ENCODE assay signal across 8 cellular contexts in genomic region chr22:23956301-23956900, GRCh38. TPM values are rescaled to one million over a fixed set of nuclear protein-coding genes. Genes with fewer than 3 reads are reported as not detected.
A peak's percentile ranks its signal among the peaks of the same experiment; 100 is the strongest.
DNase-seq lines count a peak whose midpoint lies in the region; TF ChIP-seq lines count a peak whose summit lies in the region.
"Not testable (repeated sequence)": the region's sequence is repeated elsewhere in the genome, so short reads cannot be mapped to it uniquely, and the experiment has no call there.

No MANE protein-coding gene starts in this region.

- not testable (repeated sequence) for H3K36me3 Mint-ChIP-seq in chondrocyte (ENCODE audit: low read depth)

- H3K4me1 ChIP-seq in Karpas-422 (ENCODE audit: low read length): not testable (repeated sequence)
- H3K4me1 ChIP-seq in iPS-18a (ENCODE audit: control insufficient read depth, low read depth, low read length): peaks cover 12% of the 10 kb centered on the region

- H3K36me3 ChIP-seq in Karpas-422 (ENCODE audit: insufficient read depth, low read length); iPS-18a (ENCODE audit: control insufficient read depth, low read depth, low read length): not testable (repeated sequence)

- TF ChIP-seq CTCF in chondrocyte (IDR thresholded peaks at IDR 0.05): peak; percentile 85

- not testable (repeated sequence) for H3K9me3 Mint-ChIP-seq in chondrocyte (ENCODE audit: low read depth)

- peak; percentile 69 for DNase-seq in Daoy (ENCODE audit: low read depth)
- peak; percentile 94 for DNase-seq in Karpas-422
- peak; percentile 10 for DNase-seq in OCI-M2 (lab: John Stamatoyannopoulos, UW; ENCODE audit: unreplicated experiment)
- DNase-seq in activated CD8-positive, alpha-beta memory T cell treated with anti-CD3 and anti-CD28 coated beads for 1 hour (ENCODE audit: extremely low read depth in 1 of 2, low read depth in 1 of 2): peak; percentile 27 to 63
- DNase-seq in chondrocyte (ENCODE audit: low spot score): not testable (repeated sequence)
- DNase-seq in putamen (ENCODE audit: low spot score): peak; percentile 76
- DNase-seq in superior temporal gyrus (ENCODE audit: extremely low spot score): peak; percentile 96

- not testable (repeated sequence) for H3K9me2 ChIP-seq in Karpas-422 (replicated peaks; ENCODE audit: insufficient read depth, low read length)

- not testable (repeated sequence) for H4K20me1 ChIP-seq in Karpas-422 (ENCODE audit: insufficient read depth, low read depth, low read length)

- not testable (repeated sequence) for H3K4me1 Mint-ChIP-seq in chondrocyte (ENCODE audit: low read depth)

- not testable (repeated sequence) for H3K27me3 Mint-ChIP-seq in chondrocyte (ENCODE audit: low read depth)

- H3K4me3 ChIP-seq in Karpas-422 (ENCODE audit: low read length): not testable (repeated sequence)
- peak overlapping the region; percentile 47 for H3K4me3 ChIP-seq in iPS-18a (ENCODE audit: low read length)

- not testable (repeated sequence) for H3K4me3 Mint-ChIP-seq in chondrocyte (ENCODE audit: unreplicated experiment)

- not testable (repeated sequence) for H3K27ac Mint-ChIP-seq in chondrocyte (ENCODE audit: unreplicated experiment)

- H3K4me2 ChIP-seq in Karpas-422 (ENCODE audit: low read depth, low read length, poor library complexity, severe bottlenecking): not testable (repeated sequence)

- H3K9ac ChIP-seq in Karpas-422 (ENCODE audit: low read length): not testable (repeated sequence)
- peak overlapping the region; percentile 45 for H3K9ac ChIP-seq in iPS-18a (ENCODE audit: low read length)

- H3K9me3 ChIP-seq in Karpas-422 (ENCODE audit: low read length); iPS-18a (ENCODE audit: control insufficient read depth, low read depth, low read length): not testable (repeated sequence)

- not testable (repeated sequence) for H3K79me2 ChIP-seq in Karpas-422 (ENCODE audit: low read length)

- not testable (repeated sequence) for H3K27me3 ChIP-seq in Karpas-422 (ENCODE audit: low read length); iPS-18a (ENCODE audit: control insufficient read depth, insufficient read depth, low read length)

- H2AFZ ChIP-seq in Karpas-422 (ENCODE audit: low read length): not testable (repeated sequence)

- H3K27ac ChIP-seq in Karpas-422 (ENCODE audit: low read length): not testable (repeated sequence)
- H3K27ac ChIP-seq in iPS-18a (ENCODE audit: low read length): peak overlapping the region; percentile 59

RNA-seq across cellular contexts. Expression of gene GSTT2B, which starts 4.6 kb away (rescaled TPM):
- total RNA-seq in Daoy (2014; rRNA removed; shearing (Covaris generic)): 0.68 and 0.91 TPM in 2 replicates
- total RNA-seq in Karpas-422 (2014; rRNA removed; shearing (Covaris generic); ENCODE audit: low replicate concordance): not detected in 2 replicates
- total RNA-seq in chondrocyte: 1.8 to 2.9 TPM in 2 of 3 replicates, not detected in the other

RNA-seq across cellular contexts. Expression of gene DDTL, which starts 10.3 kb away (rescaled TPM):
- 0.11 and 1.1 TPM in 2 replicates for total RNA-seq in Daoy (2014; rRNA removed; shearing (Covaris generic))
- total RNA-seq in Karpas-422 (2014; rRNA removed; shearing (Covaris generic); ENCODE audit: low replicate concordance): 5.2 and 6.0 TPM in 2 replicates
- total RNA-seq in chondrocyte: not detected in 3 replicates

RNA-seq across cellular contexts. Expression of gene DDT, which starts 17.8 kb away (rescaled TPM):
- total RNA-seq in Daoy (2014; rRNA removed; shearing (Covaris generic)): 113 and 133 TPM in 2 replicates
- 372 and 428 TPM in 2 replicates for total RNA-seq in Karpas-422 (2014; rRNA removed; shearing (Covaris generic); ENCODE audit: low replicate concordance)
- 93.1 to 102 TPM (median 101 TPM) in 3 replicates for total RNA-seq in chondrocyte

RNA-seq across cellular contexts. Expression of gene GSTT2, which starts 23.5 kb away (rescaled TPM):
- not detected in 2 replicates for total RNA-seq in Daoy (2014; rRNA removed; shearing (Covaris generic))
- not detected in 2 replicates for total RNA-seq in Karpas-422 (2014; rRNA removed; shearing (Covaris generic); ENCODE audit: low replicate concordance)
- total RNA-seq in chondrocyte: not detected in 3 replicates

RNA-seq across cellular contexts. Expression of gene GSTT4, which starts 48.9 kb away (rescaled TPM):
- not detected in 2 replicates for total RNA-seq in Daoy (2014; rRNA removed; shearing (Covaris generic))
- total RNA-seq in Karpas-422 (2014; rRNA removed; shearing (Covaris generic); ENCODE audit: low replicate concordance): not detected in 2 replicates
- total RNA-seq in chondrocyte: not detected in 3 replicates
